Comparison of ENCODE assay signal across 8 cellular contexts in genomic region chr10:77165445-77166316, GRCh38.
DNase-seq lines count a peak whose midpoint lies in the region; ATAC-seq and TF ChIP-seq lines count a peak whose summit lies in the region.

No MANE protein-coding gene starts in this region.

- peaks cover 24% of the 10 kb centered on the region for H3K27me3 Mint-ChIP-seq in activated T-cell treated with anti-CD3 and anti-CD28 coated beads, Interleukin-2, amount 50 U/mL, for 4 hours (ENCODE audit: low read depth)

- peak; percentile 54 for DNase-seq in AG08395 (ENCODE audit: low spot score)
- peak; percentile 20 for DNase-seq in GM13976 (ENCODE audit: low spot score)
- DNase-seq in HK-2 (ENCODE audit: unreplicated experiment) = peak; percentile 65
- peak; percentile 83 for DNase-seq in NCI-H82 (lab: John Stamatoyannopoulos, UW)
- DNase-seq in activated T-cell treated with anti-CD3 and anti-CD28 coated beads, Interleukin-2, amount 50 U/mL, for 4 hours = no peak
- peak; percentile 71 for DNase-seq in foreskin melanocyte
- peak; percentile 40 for DNase-seq in occipital lobe (lab: John Stamatoyannopoulos, UW)

- peaks cover 4% of the 10 kb centered on the region for H3K4me1 Mint-ChIP-seq in activated T-cell treated with anti-CD3 and anti-CD28 coated beads, Interleukin-2, amount 50 U/mL, for 4 hours (ENCODE audit: low read depth)

- H3K36me3 Mint-ChIP-seq in activated T-cell treated with anti-CD3 and anti-CD28 coated beads, Interleukin-2, amount 50 U/mL, for 4 hours (ENCODE audit: insufficient read depth) = no peaks in the 10 kb centered on the region

- in situ Hi-C loops in GM13976 (cut with MboI; ENCODE audit: low sequenced_read_pairs, unreplicated experiment) = no loop called here

- ATAC-seq in activated T-cell treated with anti-CD3 and anti-CD28 coated beads, Interleukin-2, amount 50 U/mL, for 4 hours = peak; percentile 51 to 62
- no peak for ATAC-seq in HG03025 (IDR thresholded peaks at IDR 0.05; ENCODE audit: low FRiP score, unreplicated experiment)

- TF ChIP-seq CTCF in GM13976 (IDR thresholded peaks at IDR 0.05; ENCODE audit: borderline replicate concordance, control extremely low read depth, extremely low read depth, insufficient read depth, missing control alignments) = peak; percentile 53

- no peaks in the 10 kb centered on the region for H3K9me3 Mint-ChIP-seq in activated T-cell treated with anti-CD3 and anti-CD28 coated beads, Interleukin-2, amount 50 U/mL, for 4 hours

- peak overlapping the region; percentile 38 for H3K4me3 Mint-ChIP-seq in activated T-cell treated with anti-CD3 and anti-CD28 coated beads, Interleukin-2, amount 50 U/mL, for 4 hours
